In the genomic region with DNA sequence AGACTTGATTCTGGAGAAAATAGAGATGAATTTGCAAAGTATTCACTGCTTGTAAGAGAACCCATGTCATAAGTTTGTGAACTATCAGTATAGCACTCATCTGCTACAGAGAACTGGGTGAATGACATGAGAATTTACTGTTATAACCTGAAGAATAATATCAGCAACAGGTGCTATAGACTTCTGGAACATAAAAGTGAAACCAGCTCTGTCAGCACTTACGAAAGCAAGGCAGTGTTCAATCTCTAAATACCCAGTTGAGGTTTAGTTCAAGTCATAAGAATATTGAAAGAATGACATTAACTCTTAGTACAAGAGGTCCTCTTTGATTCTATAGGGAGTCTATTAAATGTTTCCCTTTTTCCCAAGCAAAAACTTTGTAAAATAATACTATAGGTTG, we compare ENCODE assay signal across 19 cellular contexts.
DNase-seq lines count a peak whose midpoint lies in the region; ATAC-seq and TF ChIP-seq lines count a peak whose summit lies in the region.
"Had no signal": no experiment of that assay in that cellular context is flagged by ENCODE, and none has a peak within 500 bp of the region (broad histone marks: within the 10 kb centered on the region; RNA-seq: fewer than 3 reads in every experiment).

No MANE protein-coding gene starts in this region.

- peaks cover 36% of the 10 kb centered on the region for H3K4me1 ChIP-seq in skeletal muscle satellite cell (ENCODE audit: control insufficient read depth, insufficient read depth, low read length)
- no peaks in the 10 kb centered on the region for H3K4me1 ChIP-seq in prostate gland (replicated peaks)
- H3K4me1 ChIP-seq: neural progenitor cell had no signal

- H3K9ac ChIP-seq in skeletal muscle satellite cell (ENCODE audit: low read depth, low read length): no peak overlapping the region
- H3K9ac ChIP-seq: neural progenitor cell had no signal

- 100% methylated on average over 1 of the region's 1 CpG for WGBS in prostate gland

- H3K27ac ChIP-seq in coronary artery (no peak overlapping the region), prostate gland (no peak overlapping the region)
- H3K27ac ChIP-seq: foreskin keratinocyte, neural progenitor cell, sigmoid colon had no signal

- H3K27me3 ChIP-seq in skeletal muscle satellite cell (ENCODE audit: control insufficient read depth, insufficient read depth, low read length) (no peaks in the 10 kb centered on the region), prostate gland (replicated peaks; ENCODE audit: insufficient read depth) (no peaks in the 10 kb centered on the region)
- H3K27me3 ChIP-seq: foreskin keratinocyte, neural progenitor cell, sigmoid colon had no signal

- peak overlapping the region; percentile 20; the same call in 1 of the 2 replicates for H3K4me3 ChIP-seq in Jurkat, Clone E6-1 (ENCODE audit: low read length)
- H3K4me3 ChIP-seq in coronary artery (peak overlapping the region; percentile 36), skeletal muscle satellite cell (ENCODE audit: low read length) (peak overlapping the region; percentile 56), prostate gland (no peak overlapping the region)
- H3K4me3 ChIP-seq: K562, neural progenitor cell, sigmoid colon had no signal

- intact Hi-C loops in prostate gland (cut with DNase I): no loop called here

- DNase-seq in Jurkat, Clone E6-1 (ENCODE audit: low read depth, low spot score): no peak
- DNase-seq in coronary artery (ENCODE audit: low spot score) (no peak), prostate gland (ENCODE audit: low spot score) (no peak), GM03348 (ENCODE audit: low spot score) (no peak)
- DNase-seq: activated CD4-positive, alpha-beta T cell treated with anti-CD3 and anti-CD28 coated beads for 36 hours; activated naive CD8-positive, alpha-beta T cell treated with anti-CD3 and anti-CD28 coated beads for 36 hours; activated T-cell treated with anti-CD3 and anti-CD28 coated beads for 4 hours; endodermal cell; foreskin keratinocyte; NCI-H1436 treated with DMSO at 0.1 percent for 48 hours; NCI-H226; sigmoid colon; T1000 had no signal

- ATAC-seq in GM19035 (IDR thresholded peaks at IDR 0.05; ENCODE audit: unreplicated experiment) (peak; percentile 66), HG02798 (IDR thresholded peaks at IDR 0.05; ENCODE audit: poor library complexity, unreplicated experiment) (no peak)
- ATAC-seq: activated CD4-positive, alpha-beta T cell treated with anti-CD3 and anti-CD28 coated beads for 36 hours; foreskin keratinocyte; K562; stimulated activated effector memory CD8-positive, alpha-beta T cell treated with anti-CD3 and anti-CD28 coated beads, Interleukin-12 subunit alpha, Interleukin-12 subunit beta, amount 100 ng/mL, for 72 hours had no signal

- H3K4me2 ChIP-seq in skeletal muscle satellite cell (ENCODE audit: low read length): peak overlapping the region; percentile 72
- H3K4me2 ChIP-seq: neural progenitor cell had no signal

- H3K36me3 ChIP-seq in skeletal muscle satellite cell (ENCODE audit: insufficient read depth, low read length): no peaks in the 10 kb centered on the region
- no peaks in the 10 kb centered on the region for H3K36me3 ChIP-seq in prostate gland
- H3K36me3 ChIP-seq: neural progenitor cell, sigmoid colon had no signal

- TF ChIP-seq POLR2A in prostate gland (IDR thresholded peaks at IDR 0.05): no peak

- H3K9me3 ChIP-seq in skeletal muscle satellite cell (replicated peaks; ENCODE audit: low read length): no peaks in the 10 kb centered on the region
- H3K9me3 ChIP-seq in prostate gland: no peaks in the 10 kb centered on the region
- H3K9me3 ChIP-seq: sigmoid colon had no signal

- TF ChIP-seq CTCF in coronary artery (IDR thresholded peaks at IDR 0.05) (no peak), prostate gland (IDR thresholded peaks at IDR 0.05) (no peak)

Comparison
In these comparisons a context has a peak if more than half of its experiments do, and no peak if none do; other contexts are left out.
1. H3K4me3 ChIP-seq: peak in Jurkat, Clone E6-1 (single experiment), coronary artery (single experiment) and skeletal muscle satellite cell (single experiment); none in prostate gland (0 of 2).